1 cellular context compared by ENCODE assay signal in genomic region chr1:112264010-112264409, GRCh38.
TF ChIP-seq lines count a peak whose summit lies in the region.

No MANE protein-coding gene starts in this region.

TF ChIP-seq in K562, 482 proteins besides CTCF, POLR2A, EP300 and RAD21 (continued from another document):
- no peak for TF ChIP-seq ZNF518B (CRISPR knock-in tag; IDR thresholded peaks at IDR 0.05)
- TF ChIP-seq PKNOX1 (IDR thresholded peaks at IDR 0.05): no peak
- no peak for TF ChIP-seq MED1 (CRISPR knock-in tag; IDR thresholded peaks at IDR 0.05; ENCODE audit: borderline replicate concordance)
- no peak for TF ChIP-seq E2F4 (CRISPR knock-in tag; IDR thresholded peaks at IDR 0.05; ENCODE audit: low read depth)
- no peak for TF ChIP-seq SMARCA4 (IDR thresholded peaks at IDR 0.05)
- TF ChIP-seq SMARCA5 (IDR thresholded peaks at IDR 0.05): no peak
- TF ChIP-seq MYC (IDR thresholded peaks at IDR 0.05; ENCODE audit: low read depth, low read length): no peak
- TF ChIP-seq MYC (CRISPR knock-in tag; IDR thresholded peaks at IDR 0.05; ENCODE audit: borderline replicate concordance, low read depth): no peak
- no peak for TF ChIP-seq ETV6 (IDR thresholded peaks at IDR 0.05; ENCODE audit: borderline replicate concordance in 1 of 2, low read depth in 2 of 2, low read length in 1 of 2)
- no peak for TF ChIP-seq ETV6 (CRISPR knock-in tag; IDR thresholded peaks at IDR 0.05; ENCODE audit: borderline replicate concordance)
- no peak for TF ChIP-seq ZBTB11 (CRISPR knock-in tag; IDR thresholded peaks at IDR 0.05)
- no peak for TF ChIP-seq PATZ1 (CRISPR knock-in tag; IDR thresholded peaks at IDR 0.05; ENCODE audit: borderline replicate concordance)
- TF ChIP-seq KAT7 (CRISPR knock-in tag; IDR thresholded peaks at IDR 0.05; ENCODE audit: borderline replicate concordance): no peak
- no peak for TF ChIP-seq YBX1 (IDR thresholded peaks at IDR 0.05)
- TF ChIP-seq NCOA1 (IDR thresholded peaks at IDR 0.05; ENCODE audit: low read depth): no peak
- TF ChIP-seq ZNF143 (CRISPR knock-in tag; IDR thresholded peaks at IDR 0.05): no peak
TF ChIP-seq in K562: peak in this region for 0.
